ENCODE assay signal across 20 cellular contexts in the genomic region with DNA sequence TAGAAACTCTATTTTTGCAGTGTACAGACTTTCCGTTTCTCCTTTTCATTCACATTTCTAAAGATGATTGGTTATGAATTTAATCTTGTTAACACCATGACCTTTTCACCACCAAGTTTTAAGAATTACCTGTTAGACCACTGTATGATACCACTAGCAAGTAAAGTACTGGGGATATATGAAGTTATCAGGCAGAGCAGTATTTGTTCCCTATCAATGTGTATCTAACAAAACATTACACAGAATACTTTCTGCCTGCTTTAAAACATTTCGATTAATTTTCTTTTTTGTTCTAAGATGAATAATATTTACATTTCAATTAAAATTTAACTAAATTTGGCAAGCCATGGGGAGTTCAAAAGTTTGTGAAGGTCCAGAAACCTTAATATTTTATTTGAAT. TPM values are rescaled to one million over a fixed set of nuclear protein-coding genes. Genes with fewer than 3 reads are reported as not detected.
DNase-seq lines count a peak whose midpoint lies in the region; ATAC-seq, FAIRE-seq and TF ChIP-seq lines count a peak whose summit lies in the region.
"Had no signal": no experiment of that assay in that cellular context is flagged by ENCODE, and none has a peak within 500 bp of the region (broad histone marks: within the 10 kb centered on the region; RNA-seq: fewer than 3 reads in every experiment).

No MANE protein-coding gene starts in this region.

- TF ChIP-seq CTCF in Loucy (conservative IDR thresholded peaks at IDR 0.05; ENCODE audit: low read length) (no peak), GM12878 (IDR thresholded peaks at IDR 0.05 in 2 of 3, conservative IDR thresholded peaks at IDR 0.05 in 1 of 3; ENCODE audit: control insufficient read depth in 2 of 3, extremely low read depth in 1 of 3, insufficient read depth in 1 of 3, low read depth in 3 of 3, low read length in 3 of 3) (no peak), pancreas (IDR thresholded peaks at IDR 0.05) (no peak), endodermal cell (conservative IDR thresholded peaks at IDR 0.05) (no peak)

- 92% methylated on average over 2 of the region's 2 CpGs for WGBS in GM12878 (ENCODE audit: insufficient coverage, insufficient replicate concordance, low lambda C conversion rate, missing lambda C conversion rate)
- 18 to 20% methylated on average over 2 of the region's 2 CpGs for WGBS in pancreas, 2 donors
- no CpG with 5 or more reads among the region's 2 CpGs for WGBS in endodermal cell (ENCODE audit: insufficient coverage in 1 of 2, insufficient read length in 1 of 2), 2 experiments

- intact Hi-C loops in GM12878 (cut with micrococcal nuclease; ENCODE audit: unreplicated experiment) = no loop called here
- intact Hi-C loops in pancreas (cut with DNase I) = no loop called here

- peaks cover 3 to 7% of the 10 kb centered on the region in 2 donors for H3K9me3 Mint-ChIP-seq in stimulated activated naive CD8-positive, alpha-beta T cell treated with anti-CD3 and anti-CD28 coated beads, Interleukin-15, amount 100 ng/mL, for 72 hours
- H3K9me3 Mint-ChIP-seq in endodermal cell = no peaks in the 10 kb centered on the region

- RAD21 ChIA-PET in GM12878 (lab: Charles Lee; ENCODE audit: unreplicated experiment) = no interaction called here

- CTCF ChIA-PET in GM12878 (lab: Yijun Ruan, JAX) = no interaction called here

- H3F3A ChIP-seq in Loucy (ENCODE audit: low read depth) = no peaks in the 10 kb centered on the region

- H4K20me1 ChIP-seq in Loucy (ENCODE audit: insufficient read depth, low read length, poor library complexity, severe bottlenecking) (no peaks in the 10 kb centered on the region), GM12878 (ENCODE audit: control insufficient read depth, insufficient read depth) (no peaks in the 10 kb centered on the region)
- H4K20me1 ChIP-seq: BLaER1 treated with 17β-estradiol and CSF1 and Interleukin-3, amounts not matched to agents 10 nM and 100 nM had no signal

- no TSS peak for BruUV-seq in GM12878 (replicated peaks; lab: Mats Ljungman, UMichigan)

- no peaks in the 10 kb centered on the region for H3K27me3 Mint-ChIP-seq in stimulated activated naive CD8-positive, alpha-beta T cell treated with anti-CD3 and anti-CD28 coated beads, Interleukin-15, amount 100 ng/mL, for 72 hours
- H3K27me3 Mint-ChIP-seq in endodermal cell (ENCODE audit: insufficient read depth) = no peaks in the 10 kb centered on the region
- H3K27me3 Mint-ChIP-seq: B cell had no signal

- H3K36me3 ChIP-seq in Loucy (ENCODE audit: insufficient read depth, low read length) (no peaks in the 10 kb centered on the region), GM12878 (ENCODE audit: control insufficient read depth in 2 of 2, insufficient read depth in 2 of 2, low read length in 1 of 2) (no peaks in the 10 kb centered on the region), pancreas (no peaks in the 10 kb centered on the region), endodermal cell (ENCODE audit: control insufficient read depth, insufficient read depth, low read length) (no peaks in the 10 kb centered on the region)
- H3K36me3 ChIP-seq: BLaER1 treated with 17β-estradiol and CSF1 and Interleukin-3, amounts not matched to agents 10 nM and 100 nM had no signal

- H3K4me1 ChIP-seq in Loucy (ENCODE audit: insufficient read depth, low read length, poor library complexity, severe bottlenecking) (peaks cover 5% of the 10 kb centered on the region), GM12878 (ENCODE audit: control insufficient read depth, insufficient read depth, low read length) (no peaks in the 10 kb centered on the region), pancreas (peaks cover 0 to 16% (median 7%) of the 10 kb centered on the region in 3 donors), endodermal cell (ENCODE audit: control insufficient read depth, insufficient read depth, low read length) (no peaks in the 10 kb centered on the region)
- H3K4me1 ChIP-seq: BLaER1 treated with 17β-estradiol and CSF1 and Interleukin-3, amounts not matched to agents 10 nM and 100 nM had no signal

- no peak for DNase-seq in stimulated activated naive CD8-positive, alpha-beta T cell treated with anti-CD3 and anti-CD28 coated beads, Interleukin-15, amount 100 ng/mL, for 72 hours
- no peak for DNase-seq in stimulated activated naive CD8-positive, alpha-beta T cell treated with anti-CD3 and anti-CD28 coated beads, Interleukin-15, Interleukin-2, amounts not matched to agents 100 U/mL and 50 U/mL, for 24 hours
- no peak for DNase-seq in GM12878 (ENCODE audit: low read depth, low spot score)
- no peak for DNase-seq in pancreas
- DNase-seq in NCI-H1694 (lab: John Stamatoyannopoulos, UW) = no peak
- no peak for DNase-seq in hepatic stellate cell (ENCODE audit: low spot score)
- no peak for DNase-seq in endodermal cell
- DNase-seq: 8988T; CD8-positive, alpha-beta T cell; DMS 273 treated with DMSO at 0.1 percent for 48 hours; DMS53; DND-41; EL; H9 had no signal

- H3K27ac ChIP-seq in GM12878 (ENCODE audit: control insufficient read depth, insufficient read depth) = no peak overlapping the region
- H3K27ac ChIP-seq in pancreas = peak overlapping the region in 1 of 4 donors; percentile 16
- H3K27ac ChIP-seq in endodermal cell (ENCODE audit: low read depth, low read length) = no peak overlapping the region
- H3K27ac ChIP-seq: BLaER1 treated with 17β-estradiol and CSF1 and Interleukin-3, amounts not matched to agents 10 nM and 100 nM had no signal

- ATAC-seq in stimulated activated naive CD8-positive, alpha-beta T cell treated with anti-CD3 and anti-CD28 coated beads, Interleukin-15, amount 100 ng/mL, for 72 hours = no peak
- no peak for ATAC-seq in stimulated activated naive CD8-positive, alpha-beta T cell treated with anti-CD3 and anti-CD28 coated beads, Interleukin-15, Interleukin-2, amounts not matched to agents 100 U/mL and 50 U/mL, for 24 hours
- ATAC-seq in GM12878 (no peak), pancreas (peak in 3 of 4 donors; percentile 59 to 89 (median 80))
- ATAC-seq: CD8-positive, alpha-beta T cell; GM23338 had no signal

- H3K27me3 ChIP-seq in Loucy (ENCODE audit: insufficient read depth, low read length, poor library complexity, severe bottlenecking) = no peaks in the 10 kb centered on the region
- H3K27me3 ChIP-seq in GM12878 (replicated peaks in 1 of 2; ENCODE audit: control insufficient read depth in 2 of 2, insufficient read depth in 2 of 2, low read length in 1 of 2) = no peaks in the 10 kb centered on the region
- H3K27me3 ChIP-seq in pancreas = no peaks in the 10 kb centered on the region
- no peaks in the 10 kb centered on the region for H3K27me3 ChIP-seq in endodermal cell (ENCODE audit: control insufficient read depth, insufficient read depth, low read length, poor library complexity, severe bottlenecking)
- H3K27me3 ChIP-seq: BLaER1 treated with 17β-estradiol and CSF1 and Interleukin-3, amounts not matched to agents 10 nM and 100 nM had no signal

- H3K4me1 Mint-ChIP-seq in stimulated activated naive CD8-positive, alpha-beta T cell treated with anti-CD3 and anti-CD28 coated beads, Interleukin-15, amount 100 ng/mL, for 72 hours = peaks cover 7% of the 10 kb centered on the region
- H3K4me1 Mint-ChIP-seq in endodermal cell = peaks cover 8% of the 10 kb centered on the region
- H3K4me1 Mint-ChIP-seq: B cell, GM23338 had no signal

- H3K9ac ChIP-seq in Loucy (ENCODE audit: low read depth, low read length, poor library complexity, severe bottlenecking) = no peak overlapping the region
- no peak overlapping the region for H3K9ac ChIP-seq in GM12878 (ENCODE audit: control insufficient read depth, insufficient read depth, low read length)
- H3K9ac ChIP-seq in endodermal cell (ENCODE audit: extremely low read depth, low read length, poor library complexity, severe bottlenecking) = no peak overlapping the region
- H3K9ac ChIP-seq: BLaER1 treated with 17β-estradiol and CSF1 and Interleukin-3, amounts not matched to agents 10 nM and 100 nM had no signal

- H3K4me3 Mint-ChIP-seq in stimulated activated naive CD8-positive, alpha-beta T cell treated with anti-CD3 and anti-CD28 coated beads, Interleukin-15, amount 100 ng/mL, for 72 hours = no peak overlapping the region
- H3K4me3 Mint-ChIP-seq in endodermal cell = no peak overlapping the region
- H3K4me3 Mint-ChIP-seq: B cell; CD8-positive, alpha-beta T cell; GM23338; H9 had no signal

- H3K9me3 ChIP-seq in Loucy (ENCODE audit: insufficient read depth, low read depth, low read length) (peaks cover 2% of the 10 kb centered on the region; the same call in 1 of the 2 replicates), GM12878 (replicated peaks; ENCODE audit: control insufficient read depth, insufficient read depth, low read length) (no peaks in the 10 kb centered on the region), pancreas (no peaks in the 10 kb centered on the region), endodermal cell (ENCODE audit: control insufficient read depth, low read length) (peaks cover 4% of the 10 kb centered on the region)

- H3K9me2 ChIP-seq in Loucy (replicated peaks; ENCODE audit: low read depth, low read length) = no peaks in the 10 kb centered on the region

- in situ Hi-C loops in GM12878 (cut with MboI) = no loop called here

- H3K4me3 ChIP-seq in Loucy (ENCODE audit: low read length, poor library complexity, severe bottlenecking) = no peak overlapping the region
- H3K4me3 ChIP-seq in GM12878 = no peak overlapping the region
- H3K4me3 ChIP-seq in pancreas = no peak overlapping the region
- H3K4me3 ChIP-seq in endodermal cell (ENCODE audit: low read length) = no peak overlapping the region
- H3K4me3 ChIP-seq: BLaER1 treated with 17β-estradiol and CSF1 and Interleukin-3, amounts not matched to agents 10 nM and 100 nM; GM23338 had no signal

- no peaks in the 10 kb centered on the region for H3K79me2 ChIP-seq in Loucy (ENCODE audit: insufficient read depth, low read length)
- no peaks in the 10 kb centered on the region for H3K79me2 ChIP-seq in GM12878 (ENCODE audit: control insufficient read depth, insufficient read depth, low read length)

- TF ChIP-seq RAD21 in GM12878 (IDR thresholded peaks at IDR 0.05; ENCODE audit: insufficient read depth, low read depth, low read length) = no peak

- FAIRE-seq in GM12878 (lab: Jason Lieb, UNC) = peak; percentile 54
- no peak for FAIRE-seq in pancreas (lab: Jason Lieb, UNC)
- FAIRE-seq: GM12891 had no signal

- no peak for TF ChIP-seq POLR2A in GM12878 (IDR thresholded peaks at IDR 0.05; ENCODE audit: low read depth, low read length)

- POLR2A ChIA-PET in GM12878 (lab: Charles Lee) = no interaction called here

- H3K4me2 ChIP-seq in Loucy (ENCODE audit: low read depth, low read length, poor library complexity, severe bottlenecking) (no peak overlapping the region), GM12878 (ENCODE audit: control insufficient read depth, insufficient read depth) (no peak overlapping the region)
- H3K4me2 ChIP-seq: BLaER1 treated with 17β-estradiol and CSF1 and Interleukin-3, amounts not matched to agents 10 nM and 100 nM; GM23338 had no signal

- H2AFZ ChIP-seq in Loucy (ENCODE audit: low read length) (peak overlapping the region; percentile 3; the same call in 1 of the 2 replicates), GM12878 (ENCODE audit: control insufficient read depth, low read depth, low read length) (no peak overlapping the region)
- H2AFZ ChIP-seq: GM23338 had no signal

- H3K36me3 Mint-ChIP-seq in endodermal cell (ENCODE audit: low read depth) = no peaks in the 10 kb centered on the region

- no peak for TF ChIP-seq EP300 in GM12878 (IDR thresholded peaks at IDR 0.05; ENCODE audit: borderline replicate concordance in 1 of 2, control insufficient read depth in 1 of 2, low read depth in 2 of 2, low read length in 2 of 2)

- SMC1A ChIA-PET in GM12878 (lab: Charles Lee; ENCODE audit: uncharacterized antibody, unreplicated experiment) = no interaction called here

- peak overlapping the region; percentile 54 to 61 for H3K27ac Mint-ChIP-seq in stimulated activated naive CD8-positive, alpha-beta T cell treated with anti-CD3 and anti-CD28 coated beads, Interleukin-15, amount 100 ng/mL, for 72 hours
- no peak overlapping the region for H3K27ac Mint-ChIP-seq in endodermal cell
- H3K27ac Mint-ChIP-seq: B cell; CD8-positive, alpha-beta T cell; GM23338; H9 had no signal

RNA-seq across cellular contexts. Expression of a gene that starts 49.9 kb away (rescaled TPM):
- 36.4 and 49.5 TPM in 2 replicates for total RNA-seq in GM12878 (2013; cell fraction: nucleolus; rRNA removed)
- total RNA-seq in GM12878 (2014; rRNA removed) = 16.9 and 23.0 TPM in 2 replicates
- 14.3 and 16.0 TPM in 2 replicates for total RNA-seq in GM12878 (2014; rRNA removed; fragmentation: Illumina TruSeq; extraction: Trizol)
- 10.3 and 11.9 TPM in 2 replicates for total RNA-seq in GM12878 (2021)
- 3.6 TPM for polyA plus RNA-seq in GM12878 (2011; ENCODE audit: low read depth)
- 1.7 and 2.2 TPM in 2 replicates for polyA plus RNA-seq in GM12878 (2011; rRNA removed)
- 0.95 and 1.3 TPM in 2 replicates for polyA plus RNA-seq in GM12878 (2011; cell fraction: cytosol; rRNA removed)
- polyA plus RNA-seq in GM12878 (2011; cell fraction: nucleus; rRNA removed) = 1.6 and 2.3 TPM in 2 replicates
- polyA plus RNA-seq in GM12878 (2012) = 4.4 and 6.7 TPM in 2 replicates
- 8.3 and 9.6 TPM in 2 replicates for polyA plus RNA-seq in GM12878 (2014; fragmentation: Illumina TruSeq; extraction: Trizol)
- 1 to 10 TPM; 1.7 to 1.9 TPM for polyA plus RNA-seq in GM12878 (2014; fragmentation: Nextera tagmentation; extraction: Ambion mirVana)
- 3.3 and 3.8 TPM in 2 replicates for polyA plus RNA-seq in GM12878 (2014; rRNA removed)
- polyA plus RNA-seq in GM12878 (2016; fragmentation: Nextera tagmentation; extraction: Ambion mirVana) = 1 to 10 TPM; 4.1 to 4.9 TPM
- polyA minus RNA-seq in GM12878 (2011; rRNA and poly(A)+ RNA removed) = 1.5 and 6.5 TPM in 2 replicates
- 1.9 and 4.0 TPM in 2 replicates for polyA minus RNA-seq in GM12878 (2011; cell fraction: cytosol; rRNA and poly(A)+ RNA removed)
- 5.7 and 7.2 TPM in 2 replicates for polyA minus RNA-seq in GM12878 (2011; cell fraction: nucleus; rRNA and poly(A)+ RNA removed)
- 10 to 100 TPM in 3 of 6 donors, 1 to 10 TPM in 3; 6.9 to 31.8 (median 11.5) TPM for total RNA-seq in pancreas
- polyA plus RNA-seq in pancreas = 1 to 10 TPM; 3.2 to 6.5 TPM
- 1 to 10 TPM; 5.6 to 6.0 TPM for total RNA-seq in endodermal cell
- polyA plus RNA-seq in endodermal cell (2013, experiment 1 of 2) = 3.0 TPM
- 3.8 TPM for polyA plus RNA-seq in endodermal cell (2013, experiment 2 of 2)
- total RNA-seq: G401 had no signal

Comparison
In these comparisons a context has a peak if more than half of its experiments do, and no peak if none do; other contexts are left out.
1. ATAC-seq: peak in pancreas (3 of 4); none in stimulated activated naive CD8-positive, alpha-beta T cell treated with anti-CD3 and anti-CD28 coated beads, Interleukin-15, amount 100 ng/mL, for 72 hours (single experiment), stimulated activated naive CD8-positive, alpha-beta T cell treated with anti-CD3 and anti-CD28 coated beads, Interleukin-15, Interleukin-2, amounts not matched to agents 100 U/mL and 50 U/mL, for 24 hours (single experiment) and GM12878 (single experiment).